ENCODE assay signal across 26 cellular contexts in genomic region chr1:29586991-29587745, GRCh38.
DNase-seq lines count a peak whose midpoint lies in the region; ATAC-seq and TF ChIP-seq lines count a peak whose summit lies in the region.
"Had no signal": no experiment of that assay in that cellular context is flagged by ENCODE, and none has a peak within 500 bp of the region (broad histone marks: within the 10 kb centered on the region; RNA-seq: fewer than 3 reads in every experiment).

No MANE protein-coding gene starts in this region.

- in situ Hi-C loops in GM23248 (cut with MboI), result no loop called here

- H3K9ac ChIP-seq in GM23248, result no peak overlapping the region
- no peak overlapping the region for H3K9ac ChIP-seq in PC-3 (ENCODE audit: low read length)

- no peak overlapping the region for H3K4me3 Mint-ChIP-seq in mesothelial cell of epicardium
- no peak overlapping the region for H3K4me3 Mint-ChIP-seq in WTC11
- no peak overlapping the region for H3K4me3 Mint-ChIP-seq in chondrocyte (ENCODE audit: unreplicated experiment)
- H3K4me3 Mint-ChIP-seq: activated naive CD8-positive, alpha-beta T cell treated with anti-CD3 and anti-CD28 coated beads, Interleukin-2, amount 10 ng/mL, durations not matched to agents 7 days and 5 days; dendritic cell treated with granulocyte-macrophage colony-stimulating factor and Interleukin-4, amounts not matched to agents 40 ng/mL and 50 ng/mL, for 4 days; stimulated activated naive B cell treated with anti-CD40 and anti-IgM and Interleukin-4, amounts not matched to agents 10 μg/mL and 1 μg/mL and 100 μg/mL, for 72 hours had no signal

- no peak overlapping the region for H3K27ac ChIP-seq in GM23248
- H3K27ac ChIP-seq in PC-3 (ENCODE audit: low read length), result no peak overlapping the region
- H3K27ac ChIP-seq in coronary artery, result no peak overlapping the region
- H3K27ac ChIP-seq: brain microvascular endothelial cell, neutrophil, thoracic aorta had no signal

- H3K27me3 ChIP-seq in GM23248 (replicated peaks; ENCODE audit: insufficient read depth) (no peaks in the 10 kb centered on the region), PC-3 (ENCODE audit: low read length) (no peaks in the 10 kb centered on the region)
- H3K27me3 ChIP-seq: brain microvascular endothelial cell had no signal

- H3K27ac Mint-ChIP-seq in mesothelial cell of epicardium (no peak overlapping the region), WTC11 (no peak overlapping the region), chondrocyte (ENCODE audit: unreplicated experiment) (no peak overlapping the region)
- H3K27ac Mint-ChIP-seq: activated naive CD8-positive, alpha-beta T cell treated with anti-CD3 and anti-CD28 coated beads, Interleukin-2, amount 10 ng/mL, durations not matched to agents 7 days and 5 days; activated T-helper 2 cell treated with anti-CD3 and anti-CD28 coated beads, Interferon-gamma antibody, Interleukin-2, Interleukin-4, amounts not matched to agents 10 μg/mL and 5 μg/mL and 100 μg/mL, durations not matched to agents 14 hours and 24 hours and 36 hours; dendritic cell treated with granulocyte-macrophage colony-stimulating factor and Interleukin-4, amounts not matched to agents 40 ng/mL and 50 ng/mL, for 4 days; stimulated activated naive B cell treated with anti-CD40 and anti-IgM and Interleukin-4, amounts not matched to agents 10 μg/mL and 1 μg/mL and 100 μg/mL, for 72 hours had no signal

- H4K20me1 ChIP-seq in GM23248 (ENCODE audit: insufficient read depth), result no peaks in the 10 kb centered on the region
- H4K20me1 ChIP-seq in PC-3 (ENCODE audit: low read length), result no peaks in the 10 kb centered on the region

- H3F3A ChIP-seq in GM23248 (ENCODE audit: insufficient read depth) (no peaks in the 10 kb centered on the region), PC-3 (ENCODE audit: low read length, unreplicated experiment) (no peaks in the 10 kb centered on the region)

- DNase-seq in GM23248 (peak; percentile 45), PC-3 (peak; percentile 50), coronary artery (ENCODE audit: low spot score) (peak; percentile 33), kidney tubule cell (ENCODE audit: low spot score) (peak; percentile 41), cortex of kidney (lab: John Stamatoyannopoulos, UW) (no peak), mesothelial cell of epicardium (ENCODE audit: low spot score in 2 of 2, unreplicated experiment in 2 of 2) (no peak), WTC11 (ENCODE audit: low spot score) (no peak), chondrocyte (ENCODE audit: low spot score) (no peak)
- DNase-seq: activated CD4-positive, alpha-beta T cell treated with anti-CD3 and anti-CD28 coated beads, Interleukin-2, amount 50 U/mL, for 1 hour; activated CD8-positive, alpha-beta memory T cell treated with anti-CD3 and anti-CD28 coated beads, Interleukin-2, amount 50 U/mL, for 48 hours; activated naive CD8-positive, alpha-beta T cell treated with anti-CD3 and anti-CD28 coated beads, Interleukin-2, amount 10 ng/mL, durations not matched to agents 7 days and 5 days; brain microvascular endothelial cell; GF-D8; kidney; NCI-H1092; NCI-H2029; NCI-H2227 treated with DMSO at 0.1 percent for 48 hours; NCI-H82; SHP77 treated with DMSO at 0.1 percent for 48 hours; stimulated activated naive B cell treated with anti-CD40 and anti-IgM and Interleukin-4, amounts not matched to agents 10 μg/mL and 1 μg/mL and 100 μg/mL, for 72 hours had no signal

- no peaks in the 10 kb centered on the region for H3K9me2 ChIP-seq in GM23248 (ENCODE audit: insufficient read depth)
- H3K9me2 ChIP-seq in PC-3 (replicated peaks; ENCODE audit: low read length), result no peaks in the 10 kb centered on the region

- WGBS in GM23248 (ENCODE audit: low coverage in 1 of 2, low lambda C conversion rate in 2 of 2, missing lambda C conversion rate in 2 of 2), 2 experiments, result 44 to 45% methylated on average over 4 of the region's 4 CpGs

- intact Hi-C loops in PC-3 (cut with micrococcal nuclease), result no loop called here

- H3K4me3 ChIP-seq in GM23248 (no peak overlapping the region), PC-3 (ENCODE audit: low read length) (no peak overlapping the region), coronary artery (no peak overlapping the region)
- H3K4me3 ChIP-seq: lung, smooth muscle cell, thoracic aorta had no signal

- H2AFZ ChIP-seq in GM23248, result no peak overlapping the region
- no peak overlapping the region for H2AFZ ChIP-seq in PC-3 (ENCODE audit: low read length)

- TF ChIP-seq CTCF in PC-3 (conservative IDR thresholded peaks at IDR 0.05; ENCODE audit: low read depth, low read length) (no peak), coronary artery (IDR thresholded peaks at IDR 0.05) (no peak), mesothelial cell of epicardium (IDR thresholded peaks at IDR 0.05; ENCODE audit: unreplicated experiment) (no peak), WTC11 (IDR thresholded peaks at IDR 0.05) (no peak), chondrocyte (IDR thresholded peaks at IDR 0.05) (no peak)

- POLR2A ChIA-PET in PC-3 (lab: Charles Lee; ENCODE audit: unreplicated experiment) (no interaction called here), WTC11 (lab: Charles Lee) (no interaction called here)

- H3K4me1 ChIP-seq in GM23248 (ENCODE audit: insufficient read depth) (0 out of 2 replicates have a peak, but pooled peaks cover 5% of the 10 kb centered on the region), PC-3 (ENCODE audit: insufficient read depth, low read length) (peaks cover 28% of the 10 kb centered on the region)

- H3K36me3 Mint-ChIP-seq in mesothelial cell of epicardium (no peaks in the 10 kb centered on the region), WTC11 (no peaks in the 10 kb centered on the region), chondrocyte (ENCODE audit: low read depth) (no peaks in the 10 kb centered on the region)
- H3K36me3 Mint-ChIP-seq: activated naive CD8-positive, alpha-beta T cell treated with anti-CD3 and anti-CD28 coated beads, Interleukin-2, amount 10 ng/mL, durations not matched to agents 7 days and 5 days; stimulated activated naive B cell treated with anti-CD40 and anti-IgM and Interleukin-4, amounts not matched to agents 10 μg/mL and 1 μg/mL and 100 μg/mL, for 72 hours had no signal

- H3K9me3 ChIP-seq in GM23248 (ENCODE audit: low read depth), result no peaks in the 10 kb centered on the region
- H3K9me3 ChIP-seq in PC-3 (ENCODE audit: low read length), result no peaks in the 10 kb centered on the region
- H3K9me3 ChIP-seq: neutrophil, thoracic aorta had no signal

- H3K79me2 ChIP-seq in GM23248 (ENCODE audit: insufficient read depth), result no peaks in the 10 kb centered on the region
- no peaks in the 10 kb centered on the region for H3K79me2 ChIP-seq in PC-3 (ENCODE audit: low read length)

- H3K9me3 Mint-ChIP-seq in mesothelial cell of epicardium (no peaks in the 10 kb centered on the region), WTC11 (peaks cover 13% of the 10 kb centered on the region), chondrocyte (ENCODE audit: low read depth) (peaks cover 8% of the 10 kb centered on the region)
- H3K9me3 Mint-ChIP-seq: activated T-helper 2 cell treated with anti-CD3 and anti-CD28 coated beads, Interferon-gamma antibody, Interleukin-2, Interleukin-4, amounts not matched to agents 10 μg/mL and 5 μg/mL and 100 μg/mL, durations not matched to agents 14 hours and 24 hours and 36 hours; dendritic cell treated with granulocyte-macrophage colony-stimulating factor and Interleukin-4, amounts not matched to agents 40 ng/mL and 50 ng/mL, for 4 days had no signal

- BruUV-seq in PC-3 (replicated peaks; lab: Mats Ljungman, UMichigan), result no TSS peak

- H3K27me3 Mint-ChIP-seq in mesothelial cell of epicardium (ENCODE audit: low read depth) (peaks cover 59% of the 10 kb centered on the region), WTC11 (ENCODE audit: low read depth) (no peaks in the 10 kb centered on the region), chondrocyte (ENCODE audit: low read depth) (peaks cover 15% of the 10 kb centered on the region)

- CTCF ChIA-PET in PC-3 (lab: Charles Lee) (no interaction called here), WTC11 (lab: Charles Lee) (no interaction called here)

- H3K36me3 ChIP-seq in GM23248 (ENCODE audit: low read depth) (no peaks in the 10 kb centered on the region), PC-3 (ENCODE audit: low read depth, low read length) (no peaks in the 10 kb centered on the region)
- H3K36me3 ChIP-seq: brain microvascular endothelial cell, neutrophil, thoracic aorta had no signal

- H3K4me2 ChIP-seq in GM23248 (ENCODE audit: unreplicated experiment) (no peak overlapping the region), PC-3 (ENCODE audit: low read length) (no peak overlapping the region)
- H3K4me2 ChIP-seq: smooth muscle cell had no signal

- ATAC-seq in PC-3 (no peak), WTC11 (no peak)

- no peaks in the 10 kb centered on the region for H3K4me1 Mint-ChIP-seq in mesothelial cell of epicardium
- peaks cover 9% of the 10 kb centered on the region for H3K4me1 Mint-ChIP-seq in WTC11
- no peaks in the 10 kb centered on the region for H3K4me1 Mint-ChIP-seq in chondrocyte (ENCODE audit: low read depth)
- H3K4me1 Mint-ChIP-seq: activated naive CD8-positive, alpha-beta T cell treated with anti-CD3 and anti-CD28 coated beads, Interleukin-2, amount 10 ng/mL, durations not matched to agents 7 days and 5 days; stimulated activated naive B cell treated with anti-CD40 and anti-IgM and Interleukin-4, amounts not matched to agents 10 μg/mL and 1 μg/mL and 100 μg/mL, for 72 hours had no signal

TF ChIP-seq in WTC11, 78 proteins besides CTCF, POLR2A, EP300 and RAD21 (continues in another document):
- no peak for TF ChIP-seq GABPB1 (CRISPR knock-in tag; IDR thresholded peaks at IDR 0.05)

Comparison
In these comparisons a context has a peak if more than half of its experiments do, and no peak if none do; other contexts are left out.
1. DNase-seq: peak in GM23248 (single experiment), PC-3 (single experiment), coronary artery (single experiment) and kidney tubule cell (single experiment); none in cortex of kidney (single experiment), mesothelial cell of epicardium (0 of 2), WTC11 (single experiment) and chondrocyte (single experiment).